1 cellular context compared by ENCODE assay signal in the genomic region with DNA sequence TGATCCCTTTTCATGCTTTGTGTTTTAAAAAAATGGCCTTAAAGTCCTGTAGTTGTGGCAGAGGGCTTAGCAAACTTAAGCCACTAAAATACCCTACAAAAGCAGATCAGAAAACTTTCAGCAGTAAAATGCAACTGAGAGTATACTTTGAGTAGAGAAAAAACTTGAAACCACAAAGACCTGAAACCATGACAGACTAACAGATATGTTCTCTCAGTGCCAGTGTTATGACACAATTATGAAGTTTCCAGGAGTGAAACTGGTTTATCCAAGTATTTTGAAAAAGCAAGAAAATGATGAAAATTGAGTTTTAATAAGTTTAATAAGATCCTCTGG.
TF ChIP-seq lines count a peak whose summit lies in the region.

No MANE protein-coding gene starts in this region.

TF ChIP-seq in GM23338, 12 proteins besides CTCF, POLR2A, EP300 and RAD21 (continued from another document):
- TF ChIP-seq, protein P1, sequence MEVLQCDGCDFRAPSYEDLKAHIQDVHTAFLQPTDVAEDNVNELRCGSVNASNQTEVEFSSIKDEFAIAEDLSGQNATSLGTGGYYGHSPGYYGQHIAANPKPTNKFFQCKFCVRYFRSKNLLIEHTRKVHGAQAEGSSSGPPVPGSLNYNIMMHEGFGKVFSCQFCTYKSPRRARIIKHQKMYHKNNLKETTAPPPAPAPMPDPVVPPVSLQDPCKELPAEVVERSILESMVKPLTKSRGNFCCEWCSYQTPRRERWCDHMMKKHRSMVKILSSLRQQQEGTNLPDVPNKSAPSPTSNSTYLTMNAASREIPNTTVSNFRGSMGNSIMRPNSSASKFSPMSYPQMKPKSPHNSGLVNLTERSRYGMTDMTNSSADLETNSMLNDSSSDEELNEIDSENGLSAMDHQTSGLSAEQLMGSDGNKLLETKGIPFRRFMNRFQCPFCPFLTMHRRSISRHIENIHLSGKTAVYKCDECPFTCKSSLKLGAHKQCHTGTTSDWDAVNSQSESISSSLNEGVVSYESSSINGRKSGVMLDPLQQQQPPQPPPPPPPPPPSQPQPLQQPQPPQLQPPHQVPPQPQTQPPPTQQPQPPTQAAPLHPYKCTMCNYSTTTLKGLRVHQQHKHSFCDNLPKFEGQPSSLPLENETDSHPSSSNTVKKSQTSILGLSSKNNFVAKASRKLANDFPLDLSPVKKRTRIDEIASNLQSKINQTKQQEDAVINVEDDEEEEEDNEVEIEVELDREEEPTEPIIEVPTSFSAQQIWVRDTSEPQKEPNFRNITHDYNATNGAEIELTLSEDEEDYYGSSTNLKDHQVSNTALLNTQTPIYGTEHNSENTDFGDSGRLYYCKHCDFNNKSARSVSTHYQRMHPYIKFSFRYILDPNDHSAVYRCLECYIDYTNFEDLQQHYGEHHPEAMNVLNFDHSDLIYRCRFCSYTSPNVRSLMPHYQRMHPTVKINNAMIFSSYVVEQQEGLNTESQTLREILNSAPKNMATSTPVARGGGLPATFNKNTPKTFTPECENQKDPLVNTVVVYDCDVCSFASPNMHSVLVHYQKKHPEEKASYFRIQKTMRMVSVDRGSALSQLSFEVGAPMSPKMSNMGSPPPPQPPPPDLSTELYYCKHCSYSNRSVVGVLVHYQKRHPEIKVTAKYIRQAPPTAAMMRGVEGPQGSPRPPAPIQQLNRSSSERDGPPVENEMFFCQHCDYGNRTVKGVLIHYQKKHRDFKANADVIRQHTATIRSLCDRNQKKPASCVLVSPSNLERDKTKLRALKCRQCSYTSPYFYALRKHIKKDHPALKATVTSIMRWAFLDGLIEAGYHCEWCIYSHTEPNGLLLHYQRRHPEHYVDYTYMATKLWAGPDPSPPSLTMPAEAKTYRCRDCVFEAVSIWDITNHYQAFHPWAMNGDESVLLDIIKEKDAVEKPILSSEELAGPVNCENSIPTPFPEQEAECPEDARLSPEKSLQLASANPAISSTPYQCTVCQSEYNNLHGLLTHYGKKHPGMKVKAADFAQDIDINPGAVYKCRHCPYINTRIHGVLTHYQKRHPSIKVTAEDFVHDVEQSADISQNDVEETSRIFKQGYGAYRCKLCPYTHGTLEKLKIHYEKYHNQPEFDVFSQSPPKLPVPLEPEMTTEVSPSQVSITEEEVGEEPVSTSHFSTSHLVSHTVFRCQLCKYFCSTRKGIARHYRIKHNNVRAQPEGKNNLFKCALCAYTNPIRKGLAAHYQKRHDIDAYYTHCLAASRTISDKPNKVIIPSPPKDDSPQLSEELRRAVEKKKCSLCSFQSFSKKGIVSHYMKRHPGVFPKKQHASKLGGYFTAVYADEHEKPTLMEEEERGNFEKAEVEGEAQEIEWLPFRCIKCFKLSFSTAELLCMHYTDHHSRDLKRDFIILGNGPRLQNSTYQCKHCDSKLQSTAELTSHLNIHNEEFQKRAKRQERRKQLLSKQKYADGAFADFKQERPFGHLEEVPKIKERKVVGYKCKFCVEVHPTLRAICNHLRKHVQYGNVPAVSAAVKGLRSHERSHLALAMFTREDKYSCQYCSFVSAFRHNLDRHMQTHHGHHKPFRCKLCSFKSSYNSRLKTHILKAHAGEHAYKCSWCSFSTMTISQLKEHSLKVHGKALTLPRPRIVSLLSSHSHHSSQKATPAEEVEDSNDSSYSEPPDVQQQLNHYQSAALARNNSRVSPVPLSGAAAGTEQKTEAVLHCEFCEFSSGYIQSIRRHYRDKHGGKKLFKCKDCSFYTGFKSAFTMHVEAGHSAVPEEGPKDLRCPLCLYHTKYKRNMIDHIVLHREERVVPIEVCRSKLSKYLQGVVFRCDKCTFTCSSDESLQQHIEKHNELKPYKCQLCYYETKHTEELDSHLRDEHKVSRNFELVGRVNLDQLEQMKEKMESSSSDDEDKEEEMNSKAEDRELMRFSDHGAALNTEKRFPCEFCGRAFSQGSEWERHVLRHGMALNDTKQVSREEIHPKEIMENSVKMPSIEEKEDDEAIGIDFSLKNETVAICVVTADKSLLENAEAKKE (CRISPR knock-in tag; IDR thresholded peaks at IDR 0.05) = no peak
- TF ChIP-seq CREB1 (CRISPR knock-in tag; IDR thresholded peaks at IDR 0.05; ENCODE audit: low read depth) (no peak), NANOG (IDR thresholded peaks at IDR 0.05; ENCODE audit: borderline replicate concordance) (no peak), JUNB (IDR thresholded peaks at IDR 0.05; ENCODE audit: unreplicated experiment) (no peak), EZH2 (IDR thresholded peaks at IDR 0.05; ENCODE audit: low read depth, unreplicated experiment) (no peak)
- TF ChIP-seq, protein P2, sequence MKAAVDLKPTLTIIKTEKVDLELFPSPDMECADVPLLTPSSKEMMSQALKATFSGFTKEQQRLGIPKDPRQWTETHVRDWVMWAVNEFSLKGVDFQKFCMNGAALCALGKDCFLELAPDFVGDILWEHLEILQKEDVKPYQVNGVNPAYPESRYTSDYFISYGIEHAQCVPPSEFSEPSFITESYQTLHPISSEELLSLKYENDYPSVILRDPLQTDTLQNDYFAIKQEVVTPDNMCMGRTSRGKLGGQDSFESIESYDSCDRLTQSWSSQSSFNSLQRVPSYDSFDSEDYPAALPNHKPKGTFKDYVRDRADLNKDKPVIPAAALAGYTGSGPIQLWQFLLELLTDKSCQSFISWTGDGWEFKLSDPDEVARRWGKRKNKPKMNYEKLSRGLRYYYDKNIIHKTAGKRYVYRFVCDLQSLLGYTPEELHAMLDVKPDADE (IDR thresholded peaks at IDR 0.05) = no peak
